In the genomic region with DNA sequence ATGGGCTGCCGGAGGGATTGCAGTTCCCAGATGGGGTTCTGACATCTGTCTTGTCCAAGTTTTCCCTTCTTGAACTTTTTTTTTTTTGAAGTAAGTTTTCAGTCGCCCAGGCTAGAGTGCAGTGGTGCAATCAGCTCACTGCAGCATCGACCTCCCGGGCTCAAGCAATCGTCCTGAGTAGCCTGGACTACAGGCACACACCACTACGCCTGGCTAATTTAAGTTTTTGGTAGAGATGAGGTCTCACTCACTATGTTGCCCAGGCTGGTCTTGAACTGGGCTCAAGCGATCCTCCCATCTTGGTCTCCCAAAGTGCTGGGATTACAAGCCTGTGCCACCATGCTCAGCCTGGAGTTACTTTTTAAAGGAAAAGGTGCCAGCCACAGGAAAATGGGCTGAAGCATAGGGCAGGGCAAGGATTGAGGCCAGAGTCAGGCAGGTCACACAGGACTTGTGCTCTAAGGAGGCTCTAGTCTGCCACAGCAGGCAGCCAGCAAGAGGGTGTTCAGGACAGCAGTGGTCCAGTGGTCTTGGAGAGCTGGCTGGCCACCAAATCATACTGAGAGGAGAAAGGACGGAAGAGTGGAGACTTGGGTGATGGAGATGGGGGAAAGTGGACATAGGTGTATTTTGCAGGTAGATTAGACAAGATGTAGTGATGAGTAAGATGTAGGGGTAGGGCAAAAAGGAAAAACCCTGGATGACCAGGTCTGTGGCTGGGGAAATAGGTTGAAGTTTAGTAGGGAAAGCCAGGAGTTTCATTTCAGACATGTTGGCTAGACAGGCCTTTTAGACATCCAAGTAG, we compare ENCODE assay signal across 1 cellular context.
TF ChIP-seq lines count a peak whose summit lies in the region.

No MANE protein-coding gene starts in this region.

TF ChIP-seq in HepG2, 621 proteins besides CTCF, POLR2A, EP300 and RAD21:
- TF ChIP-seq JUN (CRISPR knock-in tag; IDR thresholded peaks at IDR 0.05) (no peak), POLR2AphosphoS5 (IDR thresholded peaks at IDR 0.05; ENCODE audit: low read depth, low read length) (peak; percentile 23; the same call in 1 of the 2 replicates)
